Comparison of ENCODE assay signal across 16 cellular contexts in genomic region chr10:114384181-114384580, GRCh38. TPM values are rescaled to one million over a fixed set of nuclear protein-coding genes. Genes with fewer than 3 reads are reported as not detected.
A peak's percentile ranks its signal among the peaks of the same experiment; 100 is the strongest.
DNase-seq lines count a peak whose midpoint lies in the region; TF ChIP-seq lines count a peak whose summit lies in the region.
"Had no signal": no experiment of that assay in that cellular context is flagged by ENCODE, and none has a peak within 500 bp of the region (broad histone marks: within the 10 kb centered on the region; RNA-seq: fewer than 3 reads in every experiment).

No MANE protein-coding gene starts in this region.

- H3K27me3 Mint-ChIP-seq in neural crest cell (ENCODE audit: low read depth) = no peaks in the 10 kb centered on the region

- peaks cover 59% of the 10 kb centered on the region for H3K4me1 Mint-ChIP-seq in neural crest cell

- H3K27ac Mint-ChIP-seq in neural crest cell (ENCODE audit: unreplicated experiment) = peak overlapping the region; percentile 86
- H3K27ac Mint-ChIP-seq: CD4-positive, CD25-positive, alpha-beta regulatory T cell had no signal

- H3K36me3 Mint-ChIP-seq in neural crest cell (ENCODE audit: low read depth) = peaks cover 5% of the 10 kb centered on the region
- H3K36me3 Mint-ChIP-seq: CD4-positive, CD25-positive, alpha-beta regulatory T cell had no signal

- H3K4me3 Mint-ChIP-seq in neural crest cell = peak overlapping the region; percentile 75
- H3K4me3 Mint-ChIP-seq: CD4-positive, CD25-positive, alpha-beta regulatory T cell had no signal

- no peaks in the 10 kb centered on the region for H3K9me2 ChIP-seq in PC-9 (ENCODE audit: insufficient read depth)

- TF ChIP-seq POLR2A in sigmoid colon (IDR thresholded peaks at IDR 0.05) = no peak

- TF ChIP-seq EP300 in sigmoid colon (IDR thresholded peaks at IDR 0.05) = no peak

- H4K20me1 ChIP-seq in PC-9 (ENCODE audit: insufficient read depth) = no peaks in the 10 kb centered on the region

- POLR2A ChIA-PET in PC-9 (lab: Charles Lee; ENCODE audit: unreplicated experiment) = no interaction called here

- no peak overlapping the region for H3K4me2 ChIP-seq in PC-9

- DNase-seq in RPMI7951 (ENCODE audit: low read depth) (peak; percentile 58), globus pallidus (ENCODE audit: low spot score) (peak; percentile 85), neural crest cell (ENCODE audit: low read depth, low spot score) (peak; percentile 39), sigmoid colon (peak; percentile 68), NCI-H345 (lab: John Stamatoyannopoulos, UW) (no peak), kidney glomerular epithelial cell (lab: John Stamatoyannopoulos, UW) (no peak), NCI-H1436 treated with DMSO at 0.1 percent for 48 hours (lab: John Stamatoyannopoulos, UW) (no peak), PC-9 (no peak)
- DNase-seq: CD4-positive, CD25-positive, alpha-beta regulatory T cell; DMS79 treated with DMSO at 0.1 percent for 48 hours; GOT3; KBM-7; NCI-H1048; NCI-H446; PC-3 had no signal

- H3K27ac ChIP-seq in sigmoid colon (peak overlapping the region in 2 of 4 donors; percentile 34 to 42), PC-9 (no peak overlapping the region)

- CTCF ChIA-PET in PC-9 (lab: Charles Lee) = no interaction called here

- H3K36me3 ChIP-seq in sigmoid colon (no peaks in the 10 kb centered on the region), PC-9 (ENCODE audit: low read depth) (no peaks in the 10 kb centered on the region)

- H3K9me3 ChIP-seq in sigmoid colon (no peaks in the 10 kb centered on the region), PC-9 (ENCODE audit: insufficient read depth, low read depth) (no peaks in the 10 kb centered on the region)

- WGBS in sigmoid colon, 2 donors = 89 to 90% methylated on average over 9 of the region's 9 CpGs

- H3K27me3 ChIP-seq in sigmoid colon (no peaks in the 10 kb centered on the region), PC-9 (ENCODE audit: insufficient read depth, low read depth) (no peaks in the 10 kb centered on the region)

- no peak overlapping the region for H2AFZ ChIP-seq in PC-9

- no peaks in the 10 kb centered on the region for H3F3A ChIP-seq in PC-9 (ENCODE audit: insufficient read depth, low read depth)

- BruUV-seq in PC-9 (replicated peaks; lab: Mats Ljungman, UMichigan) = no TSS peak

- H3K4me3 ChIP-seq in sigmoid colon (no peak overlapping the region), PC-9 (no peak overlapping the region)

- no peak for TF ChIP-seq CTCF in neural crest cell (conservative IDR thresholded peaks at IDR 0.05)
- no peak for TF ChIP-seq CTCF in sigmoid colon (IDR thresholded peaks at IDR 0.05)
- TF ChIP-seq CTCF in PC-9 (conservative IDR thresholded peaks at IDR 0.05) = no peak

- intact Hi-C loops in sigmoid colon (cut with DNase I) = no loop called here
- intact Hi-C loops in PC-9 (cut with micrococcal nuclease; ENCODE audit: unreplicated experiment) = no loop called here

- peaks cover 6% of the 10 kb centered on the region for H3K9me3 Mint-ChIP-seq in neural crest cell
- H3K9me3 Mint-ChIP-seq: CD4-positive, CD25-positive, alpha-beta regulatory T cell had no signal

- peaks cover 0 to 17% (median 3%) of the 10 kb centered on the region in 4 donors for H3K4me1 ChIP-seq in sigmoid colon
- H3K4me1 ChIP-seq in PC-9 (replicated peaks; ENCODE audit: insufficient read depth) = peaks cover 18% of the 10 kb centered on the region

- H3K79me2 ChIP-seq in PC-9 (ENCODE audit: low read depth) = peaks cover 15% of the 10 kb centered on the region; the same call in 1 of the 2 replicates

RNA-seq across cellular contexts. Expression of gene AFAP1L2, which starts 20.1 kb away (rescaled TPM):
- 1.7 and 2.0 TPM in 2 replicates for total RNA-seq in RPMI7951 (2014; rRNA removed; shearing (Covaris generic))
- total RNA-seq in neural crest cell = 72.1 and 73.6 TPM in 2 replicates
- 10 to 100 TPM in 3 of 4 donors, 1 to 10 TPM in 1; 7.6 to 26.0 (median 19.1) TPM for total RNA-seq in sigmoid colon
- polyA plus RNA-seq in sigmoid colon = 1 to 10 TPM; 2.5 to 7.9 (median 4.8) TPM
- 35.4 and 39.9 TPM in 2 replicates for total RNA-seq in PC-9 (2021)
- total RNA-seq: A673 had no signal

Comparison
In these comparisons a context has a peak if more than half of its experiments do, and no peak if none do; other contexts are left out.
1. DNase-seq: peak in RPMI7951 (single experiment), globus pallidus (single experiment), neural crest cell (single experiment) and sigmoid colon (single experiment); none in NCI-H345 (single experiment), kidney glomerular epithelial cell (single experiment), NCI-H1436 treated with DMSO at 0.1 percent for 48 hours (single experiment) and PC-9 (0 of 2).